17 cellular contexts compared by ENCODE assay signal in genomic region chr2:45814951-45815621, GRCh38.
DNase-seq lines count a peak whose midpoint lies in the region; FAIRE-seq and TF ChIP-seq lines count a peak whose summit lies in the region.
"Had no signal": no experiment of that assay in that cellular context is flagged by ENCODE, and none has a peak within 500 bp of the region (broad histone marks: within the 10 kb centered on the region; RNA-seq: fewer than 3 reads in every experiment).

No MANE protein-coding gene starts in this region.

- H3K36me3 ChIP-seq in A673 (ENCODE audit: insufficient read depth, low read length, poor library complexity, severe bottlenecking) (no peaks in the 10 kb centered on the region), muscle layer of duodenum (ENCODE audit: control insufficient read depth in 1 of 2, insufficient read depth in 2 of 2, low read length in 2 of 2) (no peaks in the 10 kb centered on the region), SK-N-SH (replicated peaks in 1 of 2; ENCODE audit: control insufficient read depth in 1 of 2, insufficient read depth in 2 of 2, low read length in 1 of 2) (no peaks in the 10 kb centered on the region), small intestine (ENCODE audit: control insufficient read depth in 2 of 2, insufficient read depth in 2 of 2, low read length in 2 of 2) (no peaks in the 10 kb centered on the region)
- H3K36me3 ChIP-seq: left lung, right lobe of liver, vagina had no signal

- WGBS in SK-N-SH (ENCODE audit: low lambda C conversion rate): 86% methylated on average over 2 of the region's 2 CpGs
- 84 to 86% (median 86%) methylated on average over 2 of the region's 2 CpGs for WGBS in small intestine, 3 donors

- no peak overlapping the region for H3K4me2 ChIP-seq in SK-N-SH

- no peaks in the 10 kb centered on the region for H4K20me1 ChIP-seq in SK-N-SH (ENCODE audit: insufficient read depth)

- no peak overlapping the region for H3K27ac ChIP-seq in A673 (ENCODE audit: low read depth, low read length, poor library complexity, severe bottlenecking)
- peak overlapping the region; percentile 39 for H3K27ac ChIP-seq in muscle layer of duodenum (ENCODE audit: low read length)
- H3K27ac ChIP-seq in SK-N-SH (ENCODE audit: low read depth in 2 of 2, low read length in 1 of 2): no peak overlapping the region; a peak in 1 of 4 replicates
- H3K27ac ChIP-seq in small intestine (ENCODE audit: low read depth in 1 of 2, low read length in 1 of 2): no peak overlapping the region
- H3K27ac ChIP-seq: left lung, right lobe of liver, vagina had no signal

- H3F3A ChIP-seq in SK-N-SH (replicated peaks; ENCODE audit: insufficient read depth): peaks cover 15% of the 10 kb centered on the region

- POLR2A ChIA-PET in A673 (lab: Charles Lee; ENCODE audit: low non-redundant PET): no interaction called here
- POLR2A ChIA-PET in SK-N-SH (lab: Yijun Ruan, JAX): no interaction called here

- intact Hi-C loops in A673 (cut with micrococcal nuclease; ENCODE audit: unreplicated experiment): no loop called here

- CTCF ChIA-PET in A673 (lab: Charles Lee): no interaction called here
- CTCF ChIA-PET in SK-N-SH (lab: Yijun Ruan, JAX): interaction anchor here (0.8 to 3.0 kb wide), 6 partner anchors 9 to 178 kb away, joined by 3 to 14 read pairs (median 4); no protein-coding TSS in a partner anchor

- DNase-seq in A673 (ENCODE audit: low spot score) (peak; percentile 73), DMS79 (lab: John Stamatoyannopoulos, UW) (peak; percentile 47), NCI-H345 treated with DMSO at 0.1 percent for 48 hours (lab: John Stamatoyannopoulos, UW; ENCODE audit: unreplicated experiment) (peak; percentile 16), SK-N-SH (no peak), HUDEP-2 (lab: John Stamatoyannopoulos, UW; ENCODE audit: unreplicated experiment in 76 of 76) (no peak), small intestine (no peak)
- DNase-seq in stimulated activated CD4-positive, alpha-beta T cell treated with anti-CD3 and anti-CD28 coated beads, Interleukin-4, amount 100 ng/mL, for 24 hours: no peak
- DNase-seq: activated CD4-positive, CD25-positive, alpha-beta regulatory T cell treated with anti-CD3 and anti-CD28 coated beads, Interleukin-2, amount 50 U/mL, for 72 hours; caudate nucleus; left lung; MM.1S; mucosa of descending colon; right lobe of liver; SIG-M5 had no signal

- H3K4me1 ChIP-seq in A673 (ENCODE audit: insufficient read depth, low read length, poor library complexity, severe bottlenecking): peaks cover 28% of the 10 kb centered on the region
- peaks cover 21 to 33% of the 10 kb centered on the region in 2 donors for H3K4me1 ChIP-seq in muscle layer of duodenum (ENCODE audit: control insufficient read depth in 1 of 2, insufficient read depth in 2 of 2, low read length in 2 of 2)
- peaks cover 17 to 42% of the 10 kb centered on the region in 2 experiments for H3K4me1 ChIP-seq in SK-N-SH (ENCODE audit: control insufficient read depth in 1 of 2, insufficient read depth in 2 of 2, low read depth in 1 of 2, low read length in 1 of 2)
- no peaks in the 10 kb centered on the region for H3K4me1 ChIP-seq in small intestine (ENCODE audit: control insufficient read depth in 2 of 2, insufficient read depth in 1 of 2, low read depth in 1 of 2, low read length in 1 of 2)

- TF ChIP-seq CTCF in A673 (conservative IDR thresholded peaks at IDR 0.05; ENCODE audit: low read depth, low read length): no peak
- no peak for TF ChIP-seq CTCF in SK-N-SH (IDR thresholded peaks at IDR 0.05)

- no peak overlapping the region for H3K9ac ChIP-seq in SK-N-SH

- no peaks in the 10 kb centered on the region for H3K9me2 ChIP-seq in SK-N-SH

- no peak for TF ChIP-seq RAD21 in SK-N-SH (IDR thresholded peaks at IDR 0.05; ENCODE audit: low read length)

- H3K4me3 ChIP-seq in A673 (ENCODE audit: low read depth, low read length, poor library complexity, severe bottlenecking): no peak overlapping the region
- H3K4me3 ChIP-seq in muscle layer of duodenum (ENCODE audit: low read depth in 1 of 2, low read length in 2 of 2): no peak overlapping the region
- no peak overlapping the region for H3K4me3 ChIP-seq in SK-N-SH (ENCODE audit: low read depth in 2 of 2, low read length in 1 of 2)
- H3K4me3 ChIP-seq in small intestine (ENCODE audit: low read depth in 1 of 2, low read length in 2 of 2): no peak overlapping the region
- H3K4me3 ChIP-seq: left lung, mucosa of descending colon, right lobe of liver, vagina had no signal

- no peak for TF ChIP-seq EP300 in SK-N-SH (IDR thresholded peaks at IDR 0.05; ENCODE audit: borderline replicate concordance in 1 of 2, low read depth in 1 of 2, low read length in 1 of 2)

- H2AFZ ChIP-seq in SK-N-SH (ENCODE audit: low read depth): no peak overlapping the region

- H3K79me2 ChIP-seq in SK-N-SH (ENCODE audit: insufficient read depth): no peaks in the 10 kb centered on the region

- peaks cover 23% of the 10 kb centered on the region for H3K27me3 ChIP-seq in A673 (replicated peaks; ENCODE audit: insufficient read depth, low read depth, low read length, poor library complexity)
- no peaks in the 10 kb centered on the region for H3K27me3 ChIP-seq in muscle layer of duodenum (ENCODE audit: low read depth, low read length)
- H3K27me3 ChIP-seq in SK-N-SH (ENCODE audit: insufficient read depth): no peaks in the 10 kb centered on the region
- H3K27me3 ChIP-seq in small intestine (ENCODE audit: control insufficient read depth in 2 of 2, insufficient read depth in 2 of 2, low read length in 2 of 2): no peaks in the 10 kb centered on the region
- H3K27me3 ChIP-seq: left lung, right lobe of liver, vagina had no signal

- no TSS peak for BruUV-seq in A673 (replicated peaks; lab: Mats Ljungman, UMichigan)

- no peak for FAIRE-seq in small intestine (lab: Jason Lieb, UNC)
- FAIRE-seq: GM19239 had no signal

- H3K9me3 ChIP-seq in A673 (ENCODE audit: low read depth, low read length, poor library complexity, severe bottlenecking) (no peaks in the 10 kb centered on the region), muscle layer of duodenum (ENCODE audit: control insufficient read depth in 1 of 2, low read length in 2 of 2) (no peaks in the 10 kb centered on the region), SK-N-SH (no peaks in the 10 kb centered on the region), small intestine (ENCODE audit: control insufficient read depth, low read depth) (no peaks in the 10 kb centered on the region)
- H3K9me3 ChIP-seq: left lung, mucosa of descending colon, right lobe of liver, vagina had no signal

TF ChIP-seq in SK-N-SH, 30 proteins besides CTCF, POLR2A, EP300 and RAD21:
- TF ChIP-seq POLR2AphosphoS5 (IDR thresholded peaks at IDR 0.05; ENCODE audit: low read depth, low read length) (no peak), SMC3 (IDR thresholded peaks at IDR 0.05; ENCODE audit: low read depth, low read length) (no peak), MXI1 (IDR thresholded peaks at IDR 0.05; ENCODE audit: low read depth, low read length) (no peak), ZBTB33 (IDR thresholded peaks at IDR 0.05; ENCODE audit: borderline replicate concordance, low read depth) (no peak), ELF1 (IDR thresholded peaks at IDR 0.05) (no peak), MAX (IDR thresholded peaks at IDR 0.05; ENCODE audit: low read depth) (no peak), TAF1 (IDR thresholded peaks at IDR 0.05; ENCODE audit: borderline replicate concordance, low read depth, low read length) (no peak), TEAD4 (IDR thresholded peaks at IDR 0.05; ENCODE audit: borderline replicate concordance, insufficient read depth) (no peak), RCOR1 (IDR thresholded peaks at IDR 0.05; ENCODE audit: low read length) (no peak)

Comparison
In these comparisons a context has a peak if more than half of its experiments do, and no peak if none do; other contexts are left out.
1. DNase-seq: peak in A673 (single experiment), DMS79 (single experiment) and NCI-H345 treated with DMSO at 0.1 percent for 48 hours (single experiment); none in SK-N-SH (single experiment), HUDEP-2 (0 of 76), stimulated activated CD4-positive, alpha-beta T cell treated with anti-CD3 and anti-CD28 coated beads, Interleukin-4, amount 100 ng/mL, for 24 hours (single experiment) and small intestine (single experiment).